In the genomic region with DNA sequence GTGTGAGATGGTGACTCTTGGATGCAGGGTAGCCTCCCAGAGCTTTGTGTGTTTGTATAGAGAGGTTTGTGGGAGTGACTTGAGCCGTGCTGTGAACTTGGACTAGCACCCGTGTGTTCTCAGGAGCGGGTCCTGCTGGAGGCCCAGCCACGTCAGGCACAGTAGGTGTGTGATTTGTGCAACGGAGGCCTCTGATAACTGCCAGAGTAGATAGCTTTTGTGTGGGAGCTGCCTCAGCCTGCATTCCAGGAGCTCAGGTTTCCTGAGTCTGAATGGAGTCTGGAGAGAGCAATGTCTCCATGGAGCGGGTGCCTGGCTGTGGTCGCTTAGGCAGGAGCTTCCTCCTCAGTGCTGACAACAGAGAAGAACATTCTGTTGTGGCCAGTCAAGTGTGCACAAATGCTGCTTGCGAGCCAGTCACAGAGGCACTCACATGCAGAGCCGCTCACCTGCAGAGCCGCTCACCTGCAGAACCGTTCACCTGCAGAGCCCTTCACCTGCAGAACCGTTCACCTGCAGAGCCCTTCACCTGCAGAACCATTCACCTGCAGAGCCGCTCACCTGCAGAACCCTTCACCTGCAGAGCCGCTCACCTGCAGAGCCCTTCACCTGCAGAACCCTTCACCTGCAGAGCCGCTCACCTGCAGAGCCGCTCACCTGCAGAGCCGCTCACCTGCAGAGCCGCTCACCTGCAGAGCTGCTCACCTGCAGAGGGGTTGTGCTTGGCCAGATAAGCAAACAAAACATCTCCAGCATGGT, we compare ENCODE assay signal across 1 cellular context.
TF ChIP-seq lines count a peak whose summit lies in the region.

No MANE protein-coding gene starts in this region.

TF ChIP-seq in SK-N-SH treated with all-trans-retinoic acid at 6 μM for 48 hours, 23 proteins besides CTCF, POLR2A, EP300 and RAD21 (continued from another document):
- TF ChIP-seq, protein P1, sequence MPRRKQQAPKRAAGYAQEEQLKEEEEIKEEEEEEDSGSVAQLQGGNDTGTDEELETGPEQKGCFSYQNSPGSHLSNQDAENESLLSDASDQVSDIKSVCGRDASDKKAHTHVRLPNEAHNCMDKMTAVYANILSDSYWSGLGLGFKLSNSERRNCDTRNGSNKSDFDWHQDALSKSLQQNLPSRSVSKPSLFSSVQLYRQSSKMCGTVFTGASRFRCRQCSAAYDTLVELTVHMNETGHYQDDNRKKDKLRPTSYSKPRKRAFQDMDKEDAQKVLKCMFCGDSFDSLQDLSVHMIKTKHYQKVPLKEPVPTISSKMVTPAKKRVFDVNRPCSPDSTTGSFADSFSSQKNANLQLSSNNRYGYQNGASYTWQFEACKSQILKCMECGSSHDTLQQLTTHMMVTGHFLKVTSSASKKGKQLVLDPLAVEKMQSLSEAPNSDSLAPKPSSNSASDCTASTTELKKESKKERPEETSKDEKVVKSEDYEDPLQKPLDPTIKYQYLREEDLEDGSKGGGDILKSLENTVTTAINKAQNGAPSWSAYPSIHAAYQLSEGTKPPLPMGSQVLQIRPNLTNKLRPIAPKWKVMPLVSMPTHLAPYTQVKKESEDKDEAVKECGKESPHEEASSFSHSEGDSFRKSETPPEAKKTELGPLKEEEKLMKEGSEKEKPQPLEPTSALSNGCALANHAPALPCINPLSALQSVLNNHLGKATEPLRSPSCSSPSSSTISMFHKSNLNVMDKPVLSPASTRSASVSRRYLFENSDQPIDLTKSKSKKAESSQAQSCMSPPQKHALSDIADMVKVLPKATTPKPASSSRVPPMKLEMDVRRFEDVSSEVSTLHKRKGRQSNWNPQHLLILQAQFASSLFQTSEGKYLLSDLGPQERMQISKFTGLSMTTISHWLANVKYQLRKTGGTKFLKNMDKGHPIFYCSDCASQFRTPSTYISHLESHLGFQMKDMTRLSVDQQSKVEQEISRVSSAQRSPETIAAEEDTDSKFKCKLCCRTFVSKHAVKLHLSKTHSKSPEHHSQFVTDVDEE (CRISPR knock-in tag; IDR thresholded peaks at IDR 0.05): no peak
- TF ChIP-seq, protein P2, sequence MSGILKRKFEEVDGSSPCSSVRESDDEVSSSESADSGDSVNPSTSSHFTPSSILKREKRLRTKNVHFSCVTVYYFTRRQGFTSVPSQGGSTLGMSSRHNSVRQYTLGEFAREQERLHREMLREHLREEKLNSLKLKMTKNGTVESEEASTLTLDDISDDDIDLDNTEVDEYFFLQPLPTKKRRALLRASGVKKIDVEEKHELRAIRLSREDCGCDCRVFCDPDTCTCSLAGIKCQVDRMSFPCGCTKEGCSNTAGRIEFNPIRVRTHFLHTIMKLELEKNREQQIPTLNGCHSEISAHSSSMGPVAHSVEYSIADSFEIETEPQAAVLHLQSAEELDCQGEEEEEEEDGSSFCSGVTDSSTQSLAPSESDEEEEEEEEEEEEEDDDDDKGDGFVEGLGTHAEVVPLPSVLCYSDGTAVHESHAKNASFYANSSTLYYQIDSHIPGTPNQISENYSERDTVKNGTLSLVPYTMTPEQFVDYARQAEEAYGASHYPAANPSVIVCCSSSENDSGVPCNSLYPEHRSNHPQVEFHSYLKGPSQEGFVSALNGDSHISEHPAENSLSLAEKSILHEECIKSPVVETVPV (CRISPR knock-in tag; IDR thresholded peaks at IDR 0.05): no peak
- TF ChIP-seq OSR1 (CRISPR knock-in tag; IDR thresholded peaks at IDR 0.05): no peak
- TF ChIP-seq, protein P3, sequence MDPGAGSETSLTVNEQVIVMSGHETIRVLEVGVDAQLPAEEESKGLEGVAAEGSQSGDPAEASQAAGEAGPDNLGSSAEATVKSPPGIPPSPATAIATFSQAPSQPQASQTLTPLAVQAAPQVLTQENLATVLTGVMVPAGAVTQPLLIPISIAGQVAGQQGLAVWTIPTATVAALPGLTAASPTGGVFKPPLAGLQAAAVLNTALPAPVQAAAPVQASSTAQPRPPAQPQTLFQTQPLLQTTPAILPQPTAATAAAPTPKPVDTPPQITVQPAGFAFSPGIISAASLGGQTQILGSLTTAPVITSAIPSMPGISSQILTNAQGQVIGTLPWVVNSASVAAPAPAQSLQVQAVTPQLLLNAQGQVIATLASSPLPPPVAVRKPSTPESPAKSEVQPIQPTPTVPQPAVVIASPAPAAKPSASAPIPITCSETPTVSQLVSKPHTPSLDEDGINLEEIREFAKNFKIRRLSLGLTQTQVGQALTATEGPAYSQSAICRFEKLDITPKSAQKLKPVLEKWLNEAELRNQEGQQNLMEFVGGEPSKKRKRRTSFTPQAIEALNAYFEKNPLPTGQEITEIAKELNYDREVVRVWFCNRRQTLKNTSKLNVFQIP (CRISPR knock-in tag; IDR thresholded peaks at IDR 0.05; ENCODE audit: borderline replicate concordance, low read depth): no peak
